ENCODE assay signal across 8 cellular contexts in the genomic region with DNA sequence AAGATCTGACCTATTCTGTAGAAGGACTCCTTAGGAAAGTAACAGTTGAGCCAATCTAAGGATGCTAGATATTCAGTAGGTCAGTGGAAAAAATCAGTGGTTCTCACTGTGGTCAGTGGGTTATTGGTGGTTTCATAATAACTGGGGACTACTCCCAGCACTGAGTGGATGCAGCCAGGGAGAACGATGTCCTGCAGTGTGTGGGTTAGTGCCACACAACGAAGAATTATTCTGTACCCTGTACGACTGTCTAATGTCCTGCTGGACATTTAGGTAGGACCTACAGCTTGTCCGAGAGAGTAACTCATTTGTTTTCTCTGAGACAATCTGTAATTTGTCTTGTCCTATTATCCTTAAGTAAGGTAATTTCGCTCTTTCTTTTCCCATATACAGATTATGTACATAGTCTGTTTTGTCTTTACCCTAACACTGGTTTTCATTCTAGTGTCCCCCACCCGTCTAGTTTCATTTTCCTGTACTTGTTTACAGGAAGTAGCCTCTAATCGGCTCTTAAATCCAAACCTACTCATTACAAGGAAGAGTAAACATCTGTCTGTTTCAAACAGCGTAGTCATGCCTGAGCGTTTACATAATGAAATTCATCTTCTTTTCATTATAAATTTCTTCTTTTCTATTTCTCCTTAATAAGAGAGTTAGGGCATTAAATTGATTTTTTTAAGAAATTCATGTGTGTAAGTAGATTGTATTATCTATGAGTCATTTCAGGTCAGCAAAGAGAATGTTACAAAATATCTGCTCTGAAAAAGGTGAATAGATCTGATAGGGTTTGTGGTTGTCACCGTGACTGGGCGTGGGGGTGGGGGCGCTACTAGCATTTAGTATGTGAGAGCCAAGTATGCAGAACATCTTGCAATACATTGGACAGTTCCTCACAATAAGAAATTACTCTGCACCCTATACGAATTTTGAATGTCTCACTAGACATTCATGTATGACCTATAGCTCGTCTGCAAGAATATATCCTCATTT.
DNase-seq lines count a peak whose midpoint lies in the region; ATAC-seq lines count a peak whose summit lies in the region.

No MANE protein-coding gene starts in this region.

- peak overlapping the region; percentile 86 to 94 for H3K27ac Mint-ChIP-seq in effector memory CD8-positive, alpha-beta T cell
- peak overlapping the region; percentile 54 for H3K27ac Mint-ChIP-seq in stimulated activated effector memory CD8-positive, alpha-beta T cell treated with anti-CD3 and anti-CD28 coated beads, Interleukin-12 subunit alpha, Interleukin-12 subunit beta, amount 100 ng/mL, for 72 hours

- no peaks in the 10 kb centered on the region for H3K27me3 Mint-ChIP-seq in effector memory CD8-positive, alpha-beta T cell

- H3K4me3 Mint-ChIP-seq in effector memory CD8-positive, alpha-beta T cell = peak overlapping the region; percentile 71 to 75
- H3K4me3 Mint-ChIP-seq in stimulated activated effector memory CD8-positive, alpha-beta T cell treated with anti-CD3 and anti-CD28 coated beads, Interleukin-12 subunit alpha, Interleukin-12 subunit beta, amount 100 ng/mL, for 72 hours = peak overlapping the region; percentile 11

- peaks cover 58% of the 10 kb centered on the region for H3K36me3 Mint-ChIP-seq in effector memory CD8-positive, alpha-beta T cell (ENCODE audit: insufficient read depth)
- peaks cover 63% of the 10 kb centered on the region for H3K36me3 Mint-ChIP-seq in stimulated activated effector memory CD8-positive, alpha-beta T cell treated with anti-CD3 and anti-CD28 coated beads, Interleukin-12 subunit alpha, Interleukin-12 subunit beta, amount 100 ng/mL, for 72 hours

- H3K9me3 Mint-ChIP-seq in effector memory CD8-positive, alpha-beta T cell = no peaks in the 10 kb centered on the region
- no peaks in the 10 kb centered on the region for H3K9me3 Mint-ChIP-seq in stimulated activated effector memory CD8-positive, alpha-beta T cell treated with anti-CD3 and anti-CD28 coated beads, Interleukin-12 subunit alpha, Interleukin-12 subunit beta, amount 100 ng/mL, for 72 hours

- DNase-seq in NCI-H510A treated with DMSO at 0.1 percent for 48 hours (lab: John Stamatoyannopoulos, UW) = peak; percentile 46
- no peak for DNase-seq in NCI-H510A (lab: John Stamatoyannopoulos, UW)
- DNase-seq in activated CD4-positive, alpha-beta T cell treated with anti-CD3 and anti-CD28 coated beads for 4 hours = peak; percentile 72 to 78
- DNase-seq in effector memory CD8-positive, alpha-beta T cell = peak; percentile 72 to 76 (median 73)
- DNase-seq in stimulated activated effector memory CD8-positive, alpha-beta T cell treated with anti-CD3 and anti-CD28 coated beads, Interleukin-12 subunit alpha, Interleukin-12 subunit beta, amount 100 ng/mL, for 72 hours (ENCODE audit: low spot score in 2 of 2) = peak; percentile 22 to 69
- DNase-seq in dedifferentiated amniotic fluid mesenchymal stem cell (ENCODE audit: extremely low spot score) = no peak

- ATAC-seq in effector memory CD8-positive, alpha-beta T cell (replicated peaks) = peak; percentile 88
- ATAC-seq in stimulated activated effector memory CD8-positive, alpha-beta T cell treated with anti-CD3 and anti-CD28 coated beads, Interleukin-12 subunit alpha, Interleukin-12 subunit beta, amount 100 ng/mL, for 72 hours = peak; percentile 78
- ATAC-seq in HG03045 (IDR thresholded peaks at IDR 0.05; ENCODE audit: unreplicated experiment) (no peak), HG02798 (IDR thresholded peaks at IDR 0.05; ENCODE audit: poor library complexity, unreplicated experiment) (no peak)

- peaks cover 37 to 63% of the 10 kb centered on the region in 2 donors for H3K4me1 Mint-ChIP-seq in effector memory CD8-positive, alpha-beta T cell (ENCODE audit: low read depth in 2 of 2)
- H3K4me1 Mint-ChIP-seq in stimulated activated effector memory CD8-positive, alpha-beta T cell treated with anti-CD3 and anti-CD28 coated beads, Interleukin-12 subunit alpha, Interleukin-12 subunit beta, amount 100 ng/mL, for 72 hours = peaks cover 66% of the 10 kb centered on the region

Comparison
In these comparisons a context has a peak if more than half of its experiments do, and no peak if none do; other contexts are left out.
1. DNase-seq: peak in NCI-H510A treated with DMSO at 0.1 percent for 48 hours (single experiment), activated CD4-positive, alpha-beta T cell treated with anti-CD3 and anti-CD28 coated beads for 4 hours (2 of 2), effector memory CD8-positive, alpha-beta T cell (3 of 3) and stimulated activated effector memory CD8-positive, alpha-beta T cell treated with anti-CD3 and anti-CD28 coated beads, Interleukin-12 subunit alpha, Interleukin-12 subunit beta, amount 100 ng/mL, for 72 hours (2 of 2); none in NCI-H510A (single experiment) and dedifferentiated amniotic fluid mesenchymal stem cell (single experiment).
2. ATAC-seq: peak in effector memory CD8-positive, alpha-beta T cell (single experiment) and stimulated activated effector memory CD8-positive, alpha-beta T cell treated with anti-CD3 and anti-CD28 coated beads, Interleukin-12 subunit alpha, Interleukin-12 subunit beta, amount 100 ng/mL, for 72 hours (single experiment); none in HG03045 (single experiment) and HG02798 (single experiment).